ENCODE assay signal across 17 cellular contexts in genomic region chr15:32837935-32838334, GRCh38.
DNase-seq lines count a peak whose midpoint lies in the region; ATAC-seq and TF ChIP-seq lines count a peak whose summit lies in the region.
"Had no signal": no experiment of that assay in that cellular context is flagged by ENCODE, and none has a peak within 500 bp of the region (broad histone marks: within the 10 kb centered on the region; RNA-seq: fewer than 3 reads in every experiment).

No MANE protein-coding gene starts in this region.

- peak overlapping the region; percentile 88 for H3K27ac ChIP-seq in PC-3 (ENCODE audit: low read length)
- H3K27ac ChIP-seq in cingulate gyrus (ENCODE audit: low read depth, low read length) = peak overlapping the region; percentile 87
- H3K27ac ChIP-seq in lower lobe of right lung = no peak overlapping the region
- H3K27ac ChIP-seq: PC-9, RWPE1, SJCRH30 had no signal

- POLR2A ChIA-PET in PC-3 (lab: Charles Lee; ENCODE audit: unreplicated experiment) = no interaction called here

- H3F3A ChIP-seq in PC-3 (ENCODE audit: low read length, unreplicated experiment) = no peaks in the 10 kb centered on the region

- BruUV-seq in PC-3 (replicated peaks; lab: Mats Ljungman, UMichigan) = no TSS peak

- peaks cover 2% of the 10 kb centered on the region for H3K27me3 Mint-ChIP-seq in nephron progenitor cell (ENCODE audit: low read depth, poor library complexity)

- H3K4me1 ChIP-seq in PC-3 (ENCODE audit: insufficient read depth, low read length) = peaks cover 47% of the 10 kb centered on the region
- H3K4me1 ChIP-seq in lower lobe of right lung = no peaks in the 10 kb centered on the region
- H3K4me1 ChIP-seq: SJCRH30 had no signal

- no peaks in the 10 kb centered on the region for H3K9me3 ChIP-seq in PC-3 (ENCODE audit: low read length)
- H3K9me3 ChIP-seq in lower lobe of right lung = no peaks in the 10 kb centered on the region
- H3K9me3 ChIP-seq: SJCRH30 had no signal

- H3K4me3 Mint-ChIP-seq in nephron progenitor cell = no peak overlapping the region
- H3K4me3 Mint-ChIP-seq: GM23338 had no signal

- DNase-seq in AG10803 (ENCODE audit: low read depth) = peak; percentile 58
- no peak for DNase-seq in PC-3
- no peak for DNase-seq in nephron progenitor cell
- no peak for DNase-seq in lower lobe of right lung
- no peak for DNase-seq in D341Med (ENCODE audit: low spot score)
- DNase-seq: AML-193, DMS79 treated with DMSO at 0.1 percent for 48 hours, KG1, NCI-H1694 treated with DMSO at 0.1 percent for 48 hours, NCI-H82, PC-9, SJCRH30 had no signal

- H2AFZ ChIP-seq in PC-3 (ENCODE audit: low read length) = no peak overlapping the region
- H2AFZ ChIP-seq: PC-9 had no signal

- H3K36me3 ChIP-seq in PC-3 (ENCODE audit: low read depth, low read length) (no peaks in the 10 kb centered on the region), lower lobe of right lung (no peaks in the 10 kb centered on the region)
- H3K36me3 ChIP-seq: SJCRH30 had no signal

- H3K9me2 ChIP-seq in PC-3 (replicated peaks; ENCODE audit: low read length) = no peaks in the 10 kb centered on the region

- H3K79me2 ChIP-seq in PC-3 (ENCODE audit: low read length) = no peaks in the 10 kb centered on the region

- CTCF ChIA-PET in PC-3 (lab: Charles Lee) = no interaction called here

- intact Hi-C loops in PC-3 (cut with micrococcal nuclease) = no loop called here
- intact Hi-C loops in lower lobe of right lung (cut with DNase I) = no loop called here

- H3K27me3 ChIP-seq in PC-3 (ENCODE audit: low read length) (no peaks in the 10 kb centered on the region), lower lobe of right lung (ENCODE audit: low read depth) (no peaks in the 10 kb centered on the region)
- H3K27me3 ChIP-seq: SJCRH30 had no signal

- ATAC-seq in PC-3 (no peak), lower lobe of right lung (no peak), GM18870 (IDR thresholded peaks at IDR 0.05; ENCODE audit: unreplicated experiment) (no peak), GM21526 (IDR thresholded peaks at IDR 0.05; ENCODE audit: low FRiP score, unreplicated experiment) (no peak)
- ATAC-seq: GM23338 had no signal

- H4K20me1 ChIP-seq in PC-3 (ENCODE audit: low read length) = no peaks in the 10 kb centered on the region

- no peak overlapping the region for H3K4me2 ChIP-seq in PC-3 (ENCODE audit: low read length)
- H3K4me2 ChIP-seq: GM23338, PC-9 had no signal

- H3K9me3 Mint-ChIP-seq in nephron progenitor cell = no peaks in the 10 kb centered on the region
- H3K9me3 Mint-ChIP-seq: GM23338 had no signal

- H3K9ac ChIP-seq in PC-3 (ENCODE audit: low read length) = peak overlapping the region; percentile 63

- H3K27ac Mint-ChIP-seq in nephron progenitor cell = peak overlapping the region; percentile 52
- H3K27ac Mint-ChIP-seq: GM23338 had no signal

- H3K4me1 Mint-ChIP-seq in nephron progenitor cell = peaks cover 74% of the 10 kb centered on the region

- peaks cover 14% of the 10 kb centered on the region for H3K36me3 Mint-ChIP-seq in nephron progenitor cell (ENCODE audit: low read depth)

- peak overlapping the region; percentile 18; the same call in 1 of the 2 replicates for H3K4me3 ChIP-seq in AG10803 (ENCODE audit: low read length)
- H3K4me3 ChIP-seq in PC-3 (ENCODE audit: low read length) = no peak overlapping the region
- no peak overlapping the region for H3K4me3 ChIP-seq in lower lobe of right lung
- H3K4me3 ChIP-seq: GM23338, PC-9, SJCRH30 had no signal

- TF ChIP-seq CTCF in AG10803 (conservative IDR thresholded peaks at IDR 0.05; ENCODE audit: low read length) (no peak), PC-3 (conservative IDR thresholded peaks at IDR 0.05; ENCODE audit: low read depth, low read length) (no peak), nephron progenitor cell (IDR thresholded peaks at IDR 0.05) (no peak), lower lobe of right lung (IDR thresholded peaks at IDR 0.05) (no peak)
